Comparison of ENCODE assay signal across 34 cellular contexts in the genomic region with DNA sequence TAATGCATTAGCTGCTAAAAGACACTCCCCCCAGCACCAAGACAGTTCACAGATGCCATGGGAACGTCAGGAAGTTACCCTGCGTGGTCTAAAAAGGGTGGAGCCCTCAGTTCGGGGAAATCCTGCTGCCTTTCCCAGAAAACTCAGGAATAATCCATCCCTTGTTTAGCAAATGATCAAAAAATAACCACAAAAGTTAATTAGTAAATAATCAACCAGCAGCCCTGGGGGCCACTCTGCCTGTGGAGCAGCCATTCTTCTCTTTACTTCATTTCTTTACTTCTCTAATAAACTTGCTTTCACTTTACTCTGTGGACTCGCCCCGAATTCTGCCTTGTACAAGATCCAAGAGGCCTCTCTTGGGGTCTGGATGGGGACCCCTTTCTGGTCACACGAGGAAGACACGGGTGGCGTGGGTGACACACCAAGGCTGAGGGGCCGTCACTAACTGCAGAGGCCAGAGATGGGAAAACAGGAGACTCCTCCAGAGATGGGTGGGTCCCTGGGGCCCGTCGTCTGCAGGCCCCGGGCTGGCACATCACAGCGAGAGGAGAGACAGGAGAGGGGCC.
"Had no signal": no experiment of that assay in that cellular context is flagged by ENCODE, and none has a peak within 500 bp of the region (broad histone marks: within the 10 kb centered on the region; RNA-seq: fewer than 3 reads in every experiment).

No MANE protein-coding gene starts in this region.

- H3K36me3 Mint-ChIP-seq: activated CD4-positive, alpha-beta memory T cell treated with anti-CD3 and anti-CD28 coated beads for 36 hours; activated naive CD4-positive, alpha-beta T cell treated with anti-CD3 and anti-CD28 coated beads, Interleukin-2, amount 10 ng/mL, durations not matched to agents 7 days and 5 days; activated naive CD8-positive, alpha-beta T cell had no signal

- H3K9me3 Mint-ChIP-seq: activated B cell treated with CpG ODN at 0.5 μM for 24 hours; activated CD4-positive, alpha-beta memory T cell treated with anti-CD3 and anti-CD28 coated beads for 36 hours; activated naive CD8-positive, alpha-beta T cell treated with anti-CD3 and anti-CD28 coated beads, Interleukin-2, amount 50 U/mL, for 24 hours; activated T-cell treated with anti-CD3 and anti-CD28 coated beads, Interleukin-2, amount 50 U/mL, for 4 hours had no signal

- H3K4me1 Mint-ChIP-seq: activated naive CD4-positive, alpha-beta T cell treated with anti-CD3 and anti-CD28 coated beads, Interleukin-2, amount 10 ng/mL, durations not matched to agents 7 days and 5 days had no signal

- H3K27ac Mint-ChIP-seq: activated B cell treated with CpG ODN at 0.5 μM for 24 hours; activated CD4-positive, alpha-beta memory T cell treated with anti-CD3 and anti-CD28 coated beads for 36 hours; activated naive CD4-positive, alpha-beta T cell treated with anti-CD3 and anti-CD28 coated beads, Interleukin-2, amount 10 ng/mL, durations not matched to agents 7 days and 5 days; activated naive CD8-positive, alpha-beta T cell; activated naive CD8-positive, alpha-beta T cell treated with anti-CD3 and anti-CD28 coated beads, Interleukin-2, amount 50 U/mL, for 24 hours; activated T-helper 1 cell treated with anti-CD3 and anti-CD28 coated beads, Interleukin-12 subunit alpha, Interleukin-12 subunit beta, Interleukin-2, Interleukin-4 antibody, amounts not matched to agents 30 ng/mL and 10 ng/mL and 1 ng/mL, durations not matched to agents 14 hours and 24 hours and 36 hours; brain had no signal

- ATAC-seq: activated naive CD8-positive, alpha-beta T cell treated with anti-CD3 and anti-CD28 coated beads, Interleukin-2, amount 50 U/mL, for 24 hours; activated T-cell treated with anti-CD3 and anti-CD28 coated beads, Interleukin-2, amount 50 U/mL, for 4 hours; PC-3; SK-N-SH treated with all-trans-retinoic acid at 6 μM for 48 hours had no signal

- H3K4me3 Mint-ChIP-seq: activated B cell treated with CpG ODN at 0.5 μM for 24 hours; activated CD4-positive, alpha-beta memory T cell treated with anti-CD3 and anti-CD28 coated beads for 36 hours; activated naive CD4-positive, alpha-beta T cell treated with anti-CD3 and anti-CD28 coated beads, Interleukin-2, amount 10 ng/mL, durations not matched to agents 7 days and 5 days; activated naive CD8-positive, alpha-beta T cell; activated naive CD8-positive, alpha-beta T cell treated with anti-CD3 and anti-CD28 coated beads, Interleukin-2, amount 50 U/mL, for 24 hours; activated T-cell treated with anti-CD3 and anti-CD28 coated beads, Interleukin-2, amount 50 U/mL, for 4 hours; activated T-helper 1 cell treated with anti-CD3 and anti-CD28 coated beads, Interleukin-12 subunit alpha, Interleukin-12 subunit beta, Interleukin-2, Interleukin-4 antibody, amounts not matched to agents 30 ng/mL and 10 ng/mL and 1 ng/mL, durations not matched to agents 14 hours and 24 hours and 36 hours; brain had no signal

- DNase-seq: activated B cell treated with CpG ODN at 0.5 μM for 24 hours; activated CD4-positive, alpha-beta memory T cell treated with anti-CD3 and anti-CD28 coated beads for 36 hours; activated CD4-positive, alpha-beta T cell treated with anti-CD3 and anti-CD28 coated beads for 4 hours; activated CD4-positive, alpha-beta T cell treated with anti-CD3 and anti-CD28 coated beads, Interleukin-2, amount 50 U/mL, for 1 hour; activated CD4-positive, CD25-positive, alpha-beta regulatory T cell treated with anti-CD3 and anti-CD28 coated beads, Interleukin-2, amount 50 U/mL, for 72 hours; activated CD8-positive, alpha-beta memory T cell treated with anti-CD3 and anti-CD28 coated beads, Interleukin-2, amount 50 U/mL, for 4 hours; activated effector memory CD4-positive, alpha-beta T cell treated with Interleukin-2 at 50 U/mL for 16 hours; activated naive CD4-positive, alpha-beta T cell treated with anti-CD3 and anti-CD28 coated beads, Interleukin-2, amount 10 ng/mL, durations not matched to agents 7 days and 5 days; activated naive CD8-positive, alpha-beta T cell treated with anti-CD3 and anti-CD28 coated beads, Interleukin-2, amount 50 U/mL, for 24 hours; activated T-cell treated with anti-CD3 and anti-CD28 coated beads for 4 hours; activated T-cell treated with anti-CD3 and anti-CD28 coated beads, Interleukin-2, amount 50 U/mL, for 4 hours; anterior cingulate cortex; central memory CD4-positive, alpha-beta T cell; Kasumi-1; MG63; NCI-H1048; NCI-H1436 treated with DMSO at 0.1 percent for 48 hours; NCI-H1694 treated with DMSO at 0.1 percent for 48 hours; NCI-H2029; NCI-H345; NCI-H524 treated with DMSO at 0.1 percent for 48 hours; NK-92 treated with Interleukin-12 subunit alpha and Interleukin-12 subunit beta, amount 100 ng/mL, for 24 hours; Peyer's patch; RPMI8226; SIG-M5; SW 1271; T-helper 1 cell; T-helper 2 cell; T-helper 9 cell had no signal

- H3K27me3 Mint-ChIP-seq: activated naive CD8-positive, alpha-beta T cell had no signal
